In genomic region chr2:42838133-42838532, GRCh38 we compare ENCODE assay signal across 17 cellular contexts. TPM values are rescaled to one million over a fixed set of nuclear protein-coding genes. Genes with fewer than 3 reads are reported as not detected.
DNase-seq lines count a peak whose midpoint lies in the region; ATAC-seq and TF ChIP-seq lines count a peak whose summit lies in the region.
"Had no signal": no experiment of that assay in that cellular context is flagged by ENCODE, and none has a peak within 500 bp of the region (broad histone marks: within the 10 kb centered on the region; RNA-seq: fewer than 3 reads in every experiment).

No MANE protein-coding gene starts in this region.

- H3K4me1 Mint-ChIP-seq in osteocyte (ENCODE audit: unreplicated experiment) = peaks cover 14% of the 10 kb centered on the region
- H3K4me1 Mint-ChIP-seq: CD4-positive, CD25-positive, alpha-beta regulatory T cell; H9; IgD-negative memory B cell had no signal

- TF ChIP-seq CTCF in right atrium auricular region (IDR thresholded peaks at IDR 0.05) (no peak), osteocyte (IDR thresholded peaks at IDR 0.05) (no peak)

- H3K4me3 ChIP-seq in right atrium auricular region = no peak overlapping the region
- H3K4me3 ChIP-seq: BLaER1 treated with 17β-estradiol and CSF1 and Interleukin-3, amounts not matched to agents 10 nM and 100 nM had no signal

- H3K9me3 ChIP-seq in right atrium auricular region = no peaks in the 10 kb centered on the region

- H3K27ac ChIP-seq in right atrium auricular region = no peak overlapping the region
- H3K27ac ChIP-seq: BLaER1 treated with 17β-estradiol and CSF1 and Interleukin-3, amounts not matched to agents 10 nM and 100 nM had no signal

- H3K4me1 ChIP-seq in right atrium auricular region = peaks cover 0 to 9% of the 10 kb centered on the region in 2 donors

- H3K4me3 Mint-ChIP-seq in osteocyte (ENCODE audit: unreplicated experiment) = no peak overlapping the region
- H3K4me3 Mint-ChIP-seq: CD4-positive, CD25-positive, alpha-beta regulatory T cell; H9; IgD-negative memory B cell had no signal

- DNase-seq in right atrium auricular region (ENCODE audit: low spot score) = peak; percentile 21
- DNase-seq in Right ventricle myocardium superior = no peak
- peak; percentile 51 for DNase-seq in osteocyte (ENCODE audit: extremely low spot score, unreplicated experiment)
- peak; percentile 23 for DNase-seq in ureter (ENCODE audit: low spot score)
- DNase-seq in amniotic stem cell (lab: John Stamatoyannopoulos, UW) = no peak
- DNase-seq: ACHN; CD4-positive, CD25-positive, alpha-beta regulatory T cell; DMS53; GF-D8; GOT3; H9 had no signal

- no peaks in the 10 kb centered on the region for H3K9me3 Mint-ChIP-seq in osteocyte (ENCODE audit: unreplicated experiment)
- H3K9me3 Mint-ChIP-seq: H9 had no signal

- H3K27me3 Mint-ChIP-seq in osteocyte (ENCODE audit: unreplicated experiment) = no peaks in the 10 kb centered on the region
- H3K27me3 Mint-ChIP-seq: IgD-negative memory B cell had no signal

- no peaks in the 10 kb centered on the region for H3K36me3 ChIP-seq in right atrium auricular region
- H3K36me3 ChIP-seq: BLaER1 treated with 17β-estradiol and CSF1 and Interleukin-3, amounts not matched to agents 10 nM and 100 nM had no signal

- H3K36me3 Mint-ChIP-seq in osteocyte (ENCODE audit: unreplicated experiment) = no peaks in the 10 kb centered on the region

- no peak overlapping the region for H3K27ac Mint-ChIP-seq in osteocyte (ENCODE audit: unreplicated experiment)
- H3K27ac Mint-ChIP-seq: CD4-positive, CD25-positive, alpha-beta regulatory T cell; H9; IgD-negative memory B cell had no signal

- H3K27me3 ChIP-seq in right atrium auricular region = no peaks in the 10 kb centered on the region
- H3K27me3 ChIP-seq: BLaER1 treated with 17β-estradiol and CSF1 and Interleukin-3, amounts not matched to agents 10 nM and 100 nM had no signal

- no peak for ATAC-seq in Right ventricle myocardium superior (ENCODE audit: poor library complexity)
- no peak for ATAC-seq in GM18873 (IDR thresholded peaks at IDR 0.05; ENCODE audit: low FRiP score, unreplicated experiment)
- ATAC-seq in GM21423 (IDR thresholded peaks at IDR 0.05; ENCODE audit: unreplicated experiment) = no peak

- intact Hi-C loops in Right ventricle myocardium superior (cut with DNase I) = no loop called here

RNA-seq across cellular contexts. Expression of gene HAAO, which starts 45.8 kb away (rescaled TPM):
- 1 to 10 TPM; 1.4 to 2.6 TPM for total RNA-seq in right atrium auricular region
- total RNA-seq in Right ventricle myocardium superior = 2.3 TPM
- 0.73 and 1.1 TPM in 2 replicates for total RNA-seq in osteocyte
- total RNA-seq in ureter = 14.1 TPM
- total RNA-seq: A172; CD4-positive, CD25-positive, alpha-beta regulatory T cell; HT-29 had no signal

Comparison
In these comparisons a context has a peak if more than half of its experiments do, and no peak if none do; other contexts are left out.
1. DNase-seq: peak in right atrium auricular region (single experiment), osteocyte (single experiment) and ureter (single experiment); none in Right ventricle myocardium superior (single experiment) and amniotic stem cell (single experiment).